Comparison of ENCODE assay signal across 9 cellular contexts in the genomic region with DNA sequence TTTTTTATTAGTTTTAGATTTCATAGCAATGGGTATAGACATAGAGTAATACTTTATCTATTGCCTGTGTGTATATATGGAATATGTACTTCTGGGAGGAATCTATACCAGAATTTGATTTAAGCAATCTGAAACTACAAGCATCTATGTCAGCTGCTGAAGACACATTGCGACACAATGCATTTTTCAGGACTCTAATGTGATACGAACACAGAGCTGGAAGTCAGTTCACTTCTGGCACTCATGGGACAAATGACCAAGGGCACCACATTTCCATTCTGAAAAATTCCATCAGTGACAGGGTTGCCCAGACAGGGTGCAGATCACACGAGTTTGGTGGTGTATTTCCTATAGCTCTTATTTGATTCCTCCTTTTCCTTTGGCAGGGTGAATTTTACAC.
"Had no signal": no experiment of that assay in that cellular context is flagged by ENCODE, and none has a peak within 500 bp of the region (broad histone marks: within the 10 kb centered on the region; RNA-seq: fewer than 3 reads in every experiment).

No MANE protein-coding gene starts in this region.

- H3K36me3 ChIP-seq: HAP-1 had no signal

- DNase-seq: H7, HFFc6, Karpas-422, KBM-7 had no signal

- ATAC-seq: GM23338, HCT116 had no signal

- H3K9me3 ChIP-seq: HAP-1 had no signal

- H2AFZ ChIP-seq: GM23338 had no signal

- H3K4me1 ChIP-seq: HAP-1 had no signal

- H3K9ac ChIP-seq: KMS-11 had no signal

- H3K27ac ChIP-seq: HL-60, KMS-11 had no signal

- H3K4me3 ChIP-seq: GM23338, HAP-1 had no signal

- H3K4me2 ChIP-seq: GM23338, KMS-11 had no signal
